15 cellular contexts compared by ENCODE assay signal in the genomic region with DNA sequence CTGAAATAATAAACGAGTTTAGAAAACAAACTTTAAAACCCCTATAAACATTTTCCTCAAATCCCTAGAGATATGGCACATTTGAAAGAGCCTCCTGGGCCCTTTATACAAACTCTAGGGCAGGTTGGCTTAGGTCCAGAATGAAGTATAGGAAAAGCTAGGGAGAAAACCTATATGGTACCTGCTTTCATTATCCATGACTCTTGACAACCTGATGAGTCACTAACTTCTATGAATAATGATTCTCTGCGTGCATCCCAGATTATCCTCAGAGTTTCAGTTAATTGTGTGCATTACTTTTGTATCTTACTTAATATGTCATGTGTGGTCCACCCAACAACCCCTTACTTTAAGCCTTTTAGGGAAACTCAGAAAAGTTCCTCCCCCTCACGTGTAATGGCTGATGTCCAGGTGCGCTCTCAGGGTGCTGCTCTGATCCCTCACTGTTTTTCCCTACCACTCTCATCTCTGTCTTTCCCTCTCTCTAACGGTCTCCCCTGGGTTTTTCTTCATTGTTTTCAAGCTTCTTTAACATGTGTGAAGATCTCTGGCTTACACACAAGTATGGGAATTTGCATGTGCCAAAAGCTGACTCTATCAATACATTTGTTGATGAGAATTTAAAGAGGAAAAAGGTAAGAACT.
"Had no signal": no experiment of that assay in that cellular context is flagged by ENCODE, and none has a peak within 500 bp of the region (broad histone marks: within the 10 kb centered on the region; RNA-seq: fewer than 3 reads in every experiment).

No MANE protein-coding gene starts in this region.

- H3K9ac ChIP-seq: parathyroid adenoma had no signal

- H2AFZ ChIP-seq: parathyroid adenoma had no signal

- H3K36me3 ChIP-seq: adrenal gland, esophagus squamous epithelium, suprapubic skin, vagina had no signal

- H3K4me1 ChIP-seq: adrenal gland, esophagus squamous epithelium, parathyroid adenoma, suprapubic skin, vagina had no signal

- H3K9me3 ChIP-seq: adrenal gland, esophagus squamous epithelium, suprapubic skin, vagina had no signal

- H3K4me3 ChIP-seq: adrenal gland, esophagus squamous epithelium, smooth muscle cell, suprapubic skin, vagina had no signal

- H3K27ac ChIP-seq: adrenal gland, esophagus squamous epithelium, parathyroid adenoma, suprapubic skin, vagina had no signal

- H3K4me2 ChIP-seq: smooth muscle cell had no signal

- H3K79me2 ChIP-seq: parathyroid adenoma had no signal

- H3K27me3 ChIP-seq: adrenal gland, esophagus squamous epithelium, suprapubic skin, vagina had no signal

- DNase-seq: activated CD4-positive, alpha-beta T cell treated with anti-CD3 and anti-CD28 coated beads, Interleukin-2, amount 50 U/mL, for 1 hour; activated CD8-positive, alpha-beta memory T cell treated with anti-CD3 and anti-CD28 coated beads, Interleukin-2, amount 50 U/mL, for 4 hours; activated effector memory CD4-positive, alpha-beta T cell treated with anti-CD3 and anti-CD28 coated beads, Interleukin-2, amount 50 U/mL, for 16 hours; activated T-cell treated with anti-CD3 and anti-CD28 coated beads, Interleukin-2, amount 50 U/mL, for 48 hours; adrenal gland; effector CD4-positive, alpha-beta T cell; esophagus squamous epithelium; stimulated activated CD4-positive, alpha-beta T cell treated with anti-CD3 and anti-CD28 coated beads, Interleukin-4, amount 100 ng/mL, for 1 hour; stimulated activated naive CD8-positive, alpha-beta T cell treated with anti-CD3 and anti-CD28 coated beads, Interleukin-15, amount 100 ng/mL, for 72 hours; T-helper 9 cell; trophoblast cell had no signal
